23 cellular contexts compared by ENCODE assay signal in genomic region chr4:101254776-101255175, GRCh38.
A peak's percentile ranks its signal among the peaks of the same experiment; 100 is the strongest.
DNase-seq lines count a peak whose midpoint lies in the region; ATAC-seq and TF ChIP-seq lines count a peak whose summit lies in the region.
"Had no signal": no experiment of that assay in that cellular context is flagged by ENCODE, and none has a peak within 500 bp of the region (broad histone marks: within the 10 kb centered on the region; RNA-seq: fewer than 3 reads in every experiment).

No MANE protein-coding gene starts in this region.

- H3K9me3 ChIP-seq in spleen (no peaks in the 10 kb centered on the region), T-helper 17 cell (ENCODE audit: control insufficient read depth, low read length, poor library complexity, severe bottlenecking) (no peaks in the 10 kb centered on the region)
- H3K9me3 ChIP-seq: BE2C, SK-N-SH had no signal

- no peak for TF ChIP-seq CTCF in CD14-positive monocyte (IDR thresholded peaks at IDR 0.05)
- TF ChIP-seq CTCF in GM23338 (conservative IDR thresholded peaks at IDR 0.05; ENCODE audit: low read depth in 2 of 2) = no peak
- no peak for TF ChIP-seq CTCF in WTC11 (IDR thresholded peaks at IDR 0.05)
- no peak for TF ChIP-seq CTCF in fibroblast of mammary gland (conservative IDR thresholded peaks at IDR 0.05; ENCODE audit: control insufficient read depth, insufficient read depth, low read depth, low read length)
- TF ChIP-seq CTCF in spleen (IDR thresholded peaks at IDR 0.05 in 8 of 11, conservative IDR thresholded peaks at IDR 0.05 in 3 of 11) = no peak

- H3K9me3 Mint-ChIP-seq in CD14-positive monocyte (no peaks in the 10 kb centered on the region), GM23338 (no peaks in the 10 kb centered on the region), WTC11 (peaks cover 4% of the 10 kb centered on the region; the same call in 1 of the 2 replicates)

- H3K4me3 Mint-ChIP-seq in CD14-positive monocyte (peak overlapping the region; percentile 2 to 56), GM23338 (no peak overlapping the region), WTC11 (no peak overlapping the region), T-helper 17 cell (no peak overlapping the region)

- H3K36me3 ChIP-seq in GM23338 (ENCODE audit: insufficient read depth) (no peaks in the 10 kb centered on the region), spleen (no peaks in the 10 kb centered on the region)
- H3K36me3 ChIP-seq: BE2C had no signal

- no peak for TF ChIP-seq POLR2A in spleen (IDR thresholded peaks at IDR 0.05)

- H3K4me1 ChIP-seq in GM23338 (ENCODE audit: insufficient read depth) (peaks cover 18% of the 10 kb centered on the region), spleen (peaks cover 15 to 66% (median 24%) of the 10 kb centered on the region in 6 donors)

- POLR2A ChIA-PET in WTC11 (lab: Charles Lee) = no interaction called here

- ATAC-seq in GM23338 (no peak), WTC11 (no peak), T-helper 17 cell (no peak)
- ATAC-seq: HepG2, K562, PC-3 had no signal

- no peak overlapping the region; the same call in 1 of the 2 replicates for H3K27ac ChIP-seq in GM23338 (ENCODE audit: low read depth)
- no peak overlapping the region for H3K27ac ChIP-seq in spleen

- peaks cover 49% of the 10 kb centered on the region for H3K79me2 ChIP-seq in GM23338 (replicated peaks; ENCODE audit: insufficient read depth)

- H3K4me1 Mint-ChIP-seq in CD14-positive monocyte = peaks cover 18% of the 10 kb centered on the region
- peaks cover 46% of the 10 kb centered on the region for H3K4me1 Mint-ChIP-seq in GM23338
- peaks cover 44% of the 10 kb centered on the region for H3K4me1 Mint-ChIP-seq in WTC11
- H3K4me1 Mint-ChIP-seq in T-helper 17 cell = peaks cover 34% of the 10 kb centered on the region

- no peak overlapping the region for H3K4me3 ChIP-seq in GM23338
- H3K4me3 ChIP-seq in fibroblast of mammary gland (ENCODE audit: control insufficient read depth, low read depth, low read length) = no peak overlapping the region
- H3K4me3 ChIP-seq in spleen = no peak overlapping the region
- H3K4me3 ChIP-seq: K562 had no signal

- intact Hi-C loops in CD14-positive monocyte (cut with micrococcal nuclease) = no loop called here
- intact Hi-C loops in spleen (cut with DNase I; ENCODE audit: low total_unique reads) = no loop called here

- DNase-seq in CD14-positive monocyte (ENCODE audit: low spot score) = no peak
- DNase-seq in GM23338 (ENCODE audit: low spot score) = no peak
- DNase-seq in WTC11 (ENCODE audit: low spot score) = no peak
- peak; percentile 18 for DNase-seq in fibroblast of mammary gland (ENCODE audit: low read depth)
- no peak for DNase-seq in spleen
- DNase-seq in activated T-cell treated with anti-CD3 and anti-CD28 coated beads, Interleukin-2, amount 50 U/mL, for 1 hour = no peak
- DNase-seq in activated CD4-positive, alpha-beta T cell treated with anti-CD3 and anti-CD28 coated beads, Interleukin-2, amount 50 U/mL, for 4 hours = no peak
- no peak for DNase-seq in T-helper 17 cell
- DNase-seq: BE2C, Calu3, DMS79 treated with DMSO at 0.1 percent for 48 hours, H7, Kasumi-1, MV-4-11, NCI-H1105, NCI-H1436 treated with DMSO at 0.1 percent for 48 hours, NCI-H187 treated with DMSO at 0.1 percent for 48 hours, NCI-H774, PC-3, SK-N-SH, SW 1271 had no signal

- H3K27me3 ChIP-seq in GM23338 (ENCODE audit: insufficient read depth) (no peaks in the 10 kb centered on the region), spleen (replicated peaks in 1 of 7) (no peaks in the 10 kb centered on the region)
- H3K27me3 ChIP-seq: BE2C had no signal

- no peaks in the 10 kb centered on the region for H4K20me1 ChIP-seq in GM23338 (replicated peaks; ENCODE audit: insufficient read depth)

- H3K36me3 Mint-ChIP-seq in CD14-positive monocyte = no peaks in the 10 kb centered on the region
- H3K36me3 Mint-ChIP-seq in GM23338 (ENCODE audit: low read depth) = no peaks in the 10 kb centered on the region
- H3K36me3 Mint-ChIP-seq in WTC11 = no peaks in the 10 kb centered on the region
- no peaks in the 10 kb centered on the region for H3K36me3 Mint-ChIP-seq in T-helper 17 cell (ENCODE audit: low read depth)

- CTCF ChIA-PET in WTC11 (lab: Charles Lee) = no interaction called here

- H2AFZ ChIP-seq in GM23338 = no peak overlapping the region

- H3K27ac Mint-ChIP-seq in CD14-positive monocyte = peak overlapping the region in 6 of 7 donors; percentile 12 to 77 (median 68)
- H3K27ac Mint-ChIP-seq in GM23338 = peak overlapping the region; percentile 61
- H3K27ac Mint-ChIP-seq in WTC11 = peak overlapping the region; percentile 22
- H3K27ac Mint-ChIP-seq in T-helper 17 cell = no peak overlapping the region

- H3K9me2 ChIP-seq in GM23338 (ENCODE audit: insufficient read depth) = no peaks in the 10 kb centered on the region; the same call in 1 of the 2 replicates
- H3K9me2 ChIP-seq: SK-N-SH had no signal

- H3F3A ChIP-seq in GM23338 (replicated peaks; ENCODE audit: low read depth) = no peaks in the 10 kb centered on the region

- H3K27me3 Mint-ChIP-seq in CD14-positive monocyte (ENCODE audit: low read depth in 3 of 3) (peaks cover 0 to 2% (median 0%) of the 10 kb centered on the region in 3 donors), GM23338 (ENCODE audit: insufficient read depth, low read depth, poor library complexity) (no peaks in the 10 kb centered on the region), WTC11 (ENCODE audit: low read depth) (no peaks in the 10 kb centered on the region), T-helper 17 cell (no peaks in the 10 kb centered on the region)

- H3K4me2 ChIP-seq in GM23338 = no peak overlapping the region
- H3K4me2 ChIP-seq: SK-N-SH had no signal

- WGBS in spleen, 5 donors = 56 to 77% (median 71%) methylated on average over 4 of the region's 4 CpGs

TF ChIP-seq in GM23338, 12 proteins besides CTCF, POLR2A, EP300 and RAD21:
- no peak for TF ChIP-seq ZNF114 (CRISPR knock-in tag; IDR thresholded peaks at IDR 0.05)
- no peak for TF ChIP-seq CREB1 (CRISPR knock-in tag; IDR thresholded peaks at IDR 0.05; ENCODE audit: low read depth)
- TF ChIP-seq NANOG (IDR thresholded peaks at IDR 0.05; ENCODE audit: borderline replicate concordance) = no peak
- TF ChIP-seq POLR2AphosphoS5 (IDR thresholded peaks at IDR 0.05; ENCODE audit: low read depth) = no peak

TF ChIP-seq in WTC11, 78 proteins besides CTCF, POLR2A, EP300 and RAD21:
- TF ChIP-seq ATF3 (CRISPR knock-in tag; conservative IDR thresholded peaks at IDR 0.05) (no peak), PRDM15 (CRISPR knock-in tag; IDR thresholded peaks at IDR 0.05) (no peak), FOXK1 (CRISPR knock-in tag; IDR thresholded peaks at IDR 0.05) (no peak), ZNF138 (CRISPR knock-in tag; conservative IDR thresholded peaks at IDR 0.05) (no peak)

Comparison
In these comparisons a context has a peak if more than half of its experiments do, and no peak if none do; other contexts are left out.
1. H3K4me3 Mint-ChIP-seq: peak in CD14-positive monocyte (2 of 2); none in GM23338 (single experiment), WTC11 (single experiment) and T-helper 17 cell (single experiment).